Comparison of ENCODE assay signal across 21 cellular contexts in the genomic region with DNA sequence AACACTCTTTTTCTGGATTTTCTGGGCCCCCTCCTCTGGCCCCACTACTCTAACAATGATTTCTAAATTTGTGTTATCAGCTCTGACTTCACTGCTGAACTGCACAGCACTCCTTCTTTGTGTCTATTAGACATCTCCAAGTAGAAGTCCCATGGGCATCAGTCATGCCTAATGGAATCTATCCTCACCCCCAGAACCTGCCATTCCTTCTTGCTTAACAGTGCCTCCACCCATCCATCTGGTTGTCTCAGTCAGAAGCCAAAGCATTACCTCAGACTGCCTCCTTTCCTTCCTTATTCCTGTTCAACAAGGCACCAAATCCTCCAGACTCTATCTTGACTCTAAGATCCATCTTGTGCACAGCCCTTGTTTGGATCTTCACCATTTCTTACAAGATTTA. TPM values are rescaled to one million over a fixed set of nuclear protein-coding genes. Genes with fewer than 3 reads are reported as not detected.
DNase-seq lines count a peak whose midpoint lies in the region; ATAC-seq and TF ChIP-seq lines count a peak whose summit lies in the region.
"Had no signal": no experiment of that assay in that cellular context is flagged by ENCODE, and none has a peak within 500 bp of the region (broad histone marks: within the 10 kb centered on the region; RNA-seq: fewer than 3 reads in every experiment).

No MANE protein-coding gene starts in this region.

- peaks cover 6% of the 10 kb centered on the region for H3K4me1 ChIP-seq in foreskin keratinocyte
- H3K4me1 ChIP-seq: body of pancreas, colonic mucosa, prostate gland had no signal

- no peaks in the 10 kb centered on the region for H3K27me3 ChIP-seq in foreskin keratinocyte
- H3K27me3 ChIP-seq: BE2C, body of pancreas, colonic mucosa, tibial nerve had no signal

- peak; percentile 55 for DNase-seq in LHCN-M2 (ENCODE audit: low read depth)
- peak; percentile 46 for DNase-seq in NCI-H82 (lab: John Stamatoyannopoulos, UW)
- DNase-seq in foreskin keratinocyte = peak in 1 of 2 donors; percentile 71
- peak; percentile 73 for DNase-seq in skeletal muscle cell (ENCODE audit: low read depth)
- no peak for DNase-seq in mucosa of gallbladder (ENCODE audit: low spot score)
- no peak for DNase-seq in activated T-cell treated with anti-CD3 and anti-CD28 coated beads, Interleukin-2, amount 50 U/mL, for 48 hours
- DNase-seq: activated CD4-positive, alpha-beta T cell treated with anti-CD3 and anti-CD28 coated beads for 4 hours; activated naive CD8-positive, alpha-beta T cell treated with anti-CD3 and anti-CD28 coated beads for 36 hours; BE2C; body of pancreas; colonic mucosa; COR-L47; HFFc6; NCI-H1105; NCI-H2081 treated with DMSO at 0.1 percent for 48 hours; stimulated activated CD4-positive, alpha-beta T cell treated with anti-CD3 and anti-CD28 coated beads, Interleukin-4, amount 100 ng/mL, for 1 hour; stimulated activated naive CD8-positive, alpha-beta T cell treated with anti-CD3 and anti-CD28 coated beads, Interleukin-15, Interleukin-2, amounts not matched to agents 100 U/mL and 50 U/mL, for 24 hours had no signal

- no peak overlapping the region for H3K27ac ChIP-seq in foreskin keratinocyte
- H3K27ac ChIP-seq: body of pancreas, colonic mucosa, prostate gland, tibial nerve had no signal

- H3K4me3 ChIP-seq in skeletal muscle cell (ENCODE audit: low read depth, low read length) = no peak overlapping the region
- H3K4me3 ChIP-seq: body of pancreas, colonic mucosa, prostate gland, smooth muscle cell, tibial nerve had no signal

- peak; percentile 28 for ATAC-seq in foreskin keratinocyte
- no peak for ATAC-seq in GM18517 (IDR thresholded peaks at IDR 0.05; ENCODE audit: unreplicated experiment)
- ATAC-seq: body of pancreas had no signal

- TF ChIP-seq CTCF in foreskin keratinocyte (conservative IDR thresholded peaks at IDR 0.05) = no peak

RNA-seq across cellular contexts. Expression of a gene that starts 36.2 kb away (rescaled TPM):
- total RNA-seq in LHCN-M2 (2014; rRNA removed) (491 and 647 TPM in 2 replicates), foreskin keratinocyte (572 and 684 TPM in 2 replicates), mucosa of gallbladder (152 TPM)
- 524 TPM for polyA plus RNA-seq in LHCN-M2 (2012)
- 543 and 590 TPM in 2 replicates for polyA plus RNA-seq in foreskin keratinocyte

Comparison
In these comparisons a context has a peak if more than half of its experiments do, and no peak if none do; other contexts are left out.
1. DNase-seq: peak in LHCN-M2 (single experiment), NCI-H82 (single experiment) and skeletal muscle cell (single experiment); none in mucosa of gallbladder (single experiment) and activated T-cell treated with anti-CD3 and anti-CD28 coated beads, Interleukin-2, amount 50 U/mL, for 48 hours (0 of 2).